In the genomic region with DNA sequence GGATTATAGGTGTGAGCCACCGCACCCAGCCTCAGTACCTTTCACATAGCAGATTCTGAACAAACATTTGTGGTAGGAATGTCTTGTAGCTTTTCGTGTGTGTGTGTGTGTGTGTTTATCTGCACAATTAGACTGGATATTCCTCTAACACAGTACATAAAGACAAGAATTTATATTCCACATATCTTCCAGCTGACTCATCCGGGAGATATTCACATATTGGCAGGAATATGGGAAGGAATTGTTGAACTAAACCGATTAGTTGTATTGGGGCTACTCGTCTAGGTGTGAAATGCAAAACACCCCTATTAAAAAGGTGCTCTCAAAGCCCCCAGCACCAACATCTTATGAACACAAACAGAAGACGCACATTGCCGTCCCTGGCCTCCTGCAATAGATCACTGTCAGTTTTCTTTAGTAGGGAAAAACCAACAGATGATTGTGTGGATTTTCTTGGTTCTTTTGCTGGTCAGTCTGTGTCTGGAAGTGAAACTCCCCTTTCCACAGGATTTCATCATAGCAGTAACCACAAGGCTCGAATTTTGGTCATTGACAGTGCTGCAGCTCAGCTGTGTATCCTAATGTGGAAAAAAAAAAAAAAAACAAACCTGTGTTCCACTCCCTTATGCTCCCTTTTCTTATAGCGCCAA, we compare ENCODE assay signal across 12 cellular contexts.
A peak's percentile ranks its signal among the peaks of the same experiment; 100 is the strongest.
DNase-seq lines count a peak whose midpoint lies in the region; ATAC-seq and TF ChIP-seq lines count a peak whose summit lies in the region.
"Had no signal": no experiment of that assay in that cellular context is flagged by ENCODE, and none has a peak within 500 bp of the region (broad histone marks: within the 10 kb centered on the region; RNA-seq: fewer than 3 reads in every experiment).

No MANE protein-coding gene starts in this region.

- H3K4me3 ChIP-seq in SJCRH30: no peak overlapping the region
- H3K4me3 ChIP-seq in gastroesophageal sphincter: no peak overlapping the region
- no peak overlapping the region for H3K4me3 ChIP-seq in skeletal muscle tissue (ENCODE audit: low read length in 3 of 3)

- H3K9me3 Mint-ChIP-seq in activated CD4-positive, alpha-beta T cell treated with anti-CD3 and anti-CD28 coated beads, Interleukin-2, amount 10 ng/mL, durations not matched to agents 24 days and 14 days: peaks cover 1% of the 10 kb centered on the region
- peaks cover 2% of the 10 kb centered on the region for H3K9me3 Mint-ChIP-seq in activated CD4-positive, alpha-beta T cell treated with anti-CD3 and anti-CD28 coated beads for 36 hours (ENCODE audit: low read depth)
- H3K9me3 Mint-ChIP-seq: stimulated activated memory B cell treated with anti-CD40 and anti-IgM and Interleukin-4, amounts not matched to agents 10 μg/mL and 1 μg/mL and 100 μg/mL, for 72 hours had no signal

- H3K27me3 Mint-ChIP-seq in activated CD4-positive, alpha-beta T cell treated with anti-CD3 and anti-CD28 coated beads, Interleukin-2, amount 10 ng/mL, durations not matched to agents 24 days and 14 days: no peaks in the 10 kb centered on the region
- no peaks in the 10 kb centered on the region for H3K27me3 Mint-ChIP-seq in activated CD4-positive, alpha-beta T cell treated with anti-CD3 and anti-CD28 coated beads for 36 hours
- H3K27me3 Mint-ChIP-seq: stimulated activated memory B cell treated with anti-CD40 and anti-IgM and Interleukin-4, amounts not matched to agents 10 μg/mL and 1 μg/mL and 100 μg/mL, for 72 hours had no signal

- H3K4me1 ChIP-seq in SJCRH30: peaks cover 59% of the 10 kb centered on the region
- peaks cover 0 to 8% (median 8%) of the 10 kb centered on the region in 3 donors for H3K4me1 ChIP-seq in gastroesophageal sphincter
- H3K4me1 ChIP-seq in skeletal muscle tissue (ENCODE audit: control insufficient read depth in 3 of 3, insufficient read depth in 3 of 3, low read length in 3 of 3): no peaks in the 10 kb centered on the region

- no peak for TF ChIP-seq POLR2A in gastroesophageal sphincter (IDR thresholded peaks at IDR 0.05)

- H3K27me3 ChIP-seq in SJCRH30 (no peaks in the 10 kb centered on the region), gastroesophageal sphincter (no peaks in the 10 kb centered on the region), skeletal muscle tissue (ENCODE audit: control insufficient read depth in 3 of 3, insufficient read depth in 3 of 3, low read length in 3 of 3) (no peaks in the 10 kb centered on the region)

- H3K27ac Mint-ChIP-seq in activated CD4-positive, alpha-beta T cell treated with anti-CD3 and anti-CD28 coated beads, Interleukin-2, amount 10 ng/mL, durations not matched to agents 24 days and 14 days: peak overlapping the region; percentile 88
- no peak overlapping the region for H3K27ac Mint-ChIP-seq in activated CD4-positive, alpha-beta T cell treated with anti-CD3 and anti-CD28 coated beads for 36 hours
- H3K27ac Mint-ChIP-seq: stimulated activated memory B cell treated with anti-CD40 and anti-IgM and Interleukin-4, amounts not matched to agents 10 μg/mL and 1 μg/mL and 100 μg/mL, for 72 hours had no signal

- no peak for TF ChIP-seq EP300 in gastroesophageal sphincter (IDR thresholded peaks at IDR 0.05)

- no peak for ATAC-seq in activated CD4-positive, alpha-beta T cell treated with anti-CD3 and anti-CD28 coated beads for 36 hours
- ATAC-seq in gastroesophageal sphincter: peak; percentile 57

- no peaks in the 10 kb centered on the region for H3K36me3 ChIP-seq in SJCRH30
- H3K36me3 ChIP-seq in gastroesophageal sphincter: no peaks in the 10 kb centered on the region
- H3K36me3 ChIP-seq in skeletal muscle tissue (ENCODE audit: control insufficient read depth in 3 of 3, insufficient read depth in 3 of 3, low read length in 3 of 3): no peaks in the 10 kb centered on the region

- no peak overlapping the region for H3K9ac ChIP-seq in skeletal muscle tissue (ENCODE audit: low read depth in 1 of 3, low read length in 3 of 3)

- peaks cover 14% of the 10 kb centered on the region for H3K4me1 Mint-ChIP-seq in activated CD4-positive, alpha-beta T cell treated with anti-CD3 and anti-CD28 coated beads, Interleukin-2, amount 10 ng/mL, durations not matched to agents 24 days and 14 days
- peaks cover 27% of the 10 kb centered on the region for H3K4me1 Mint-ChIP-seq in activated CD4-positive, alpha-beta T cell treated with anti-CD3 and anti-CD28 coated beads for 36 hours

- intact Hi-C loops in activated CD4-positive, alpha-beta T cell treated with anti-CD3 and anti-CD28 coated beads, Interleukin-2, amount 10 ng/mL, durations not matched to agents 24 days and 14 days (cut with micrococcal nuclease): loop anchor here (10.0 kb wide), 1 partner anchor 888 kb away; no protein-coding TSS in a partner anchor
- intact Hi-C loops in activated CD4-positive, alpha-beta T cell treated with anti-CD3 and anti-CD28 coated beads for 36 hours (cut with DNase I, micrococcal nuclease): loop anchor here in 1 of 2 experiments (10.0 kb wide), 1 partner anchor 208 kb away; a partner anchor contains a TSS

- H3K27ac ChIP-seq in SJCRH30 (peak overlapping the region; percentile 64), gastroesophageal sphincter (peak overlapping the region in 1 of 4 donors; percentile 37), skeletal muscle tissue (ENCODE audit: low read depth, low read length) (peak overlapping the region; percentile 15)

- no peak overlapping the region for H3K4me3 Mint-ChIP-seq in activated CD4-positive, alpha-beta T cell treated with anti-CD3 and anti-CD28 coated beads, Interleukin-2, amount 10 ng/mL, durations not matched to agents 24 days and 14 days
- H3K4me3 Mint-ChIP-seq in activated CD4-positive, alpha-beta T cell treated with anti-CD3 and anti-CD28 coated beads for 36 hours: no peak overlapping the region
- H3K4me3 Mint-ChIP-seq: stimulated activated memory B cell treated with anti-CD40 and anti-IgM and Interleukin-4, amounts not matched to agents 10 μg/mL and 1 μg/mL and 100 μg/mL, for 72 hours had no signal

- CTCF ChIA-PET in activated CD4-positive, alpha-beta T cell treated with anti-CD3 and anti-CD28 coated beads for 36 hours (lab: Charles Lee): interaction anchor here (1.0 kb wide), 1 partner anchor 11 kb away, joined by 5 read pairs; no protein-coding TSS in a partner anchor

- no peak for TF ChIP-seq CTCF in gastroesophageal sphincter (IDR thresholded peaks at IDR 0.05)

- no peak for DNase-seq in activated CD4-positive, alpha-beta T cell treated with anti-CD3 and anti-CD28 coated beads, Interleukin-2, amount 10 ng/mL, durations not matched to agents 24 days and 14 days
- no peak for DNase-seq in activated CD4-positive, alpha-beta T cell treated with anti-CD3 and anti-CD28 coated beads for 36 hours
- DNase-seq in SJCRH30 (peak; percentile 12 to 38), NCI-H82 treated with DMSO at 0.1 percent for 48 hours (lab: John Stamatoyannopoulos, UW; ENCODE audit: unreplicated experiment) (no peak), epidermal melanocyte (ENCODE audit: insufficient read length, low spot score) (no peak)
- no peak for DNase-seq in stimulated activated CD4-positive, alpha-beta T cell treated with anti-CD3 and anti-CD28 coated beads, Interleukin-15, amount 100 ng/mL, for 24 hours
- DNase-seq: dermis blood vessel endothelial cell, islet precursor cell, NCI-H1436 treated with DMSO at 0.1 percent for 48 hours had no signal

- WGBS in gastroesophageal sphincter (ENCODE audit: low coverage in 1 of 2), 2 donors: 24 to 34% methylated on average over 8 to 9 of the region's 9 CpGs

- no peaks in the 10 kb centered on the region for H3K36me3 Mint-ChIP-seq in activated CD4-positive, alpha-beta T cell treated with anti-CD3 and anti-CD28 coated beads, Interleukin-2, amount 10 ng/mL, durations not matched to agents 24 days and 14 days (ENCODE audit: low read depth)
- H3K36me3 Mint-ChIP-seq in activated CD4-positive, alpha-beta T cell treated with anti-CD3 and anti-CD28 coated beads for 36 hours (ENCODE audit: low read depth): no peaks in the 10 kb centered on the region
- H3K36me3 Mint-ChIP-seq: stimulated activated memory B cell treated with anti-CD40 and anti-IgM and Interleukin-4, amounts not matched to agents 10 μg/mL and 1 μg/mL and 100 μg/mL, for 72 hours had no signal

- 0 out of 2 replicates have a peak, but pooled peaks cover 3% of the 10 kb centered on the region for H3K9me3 ChIP-seq in SJCRH30 (replicated peaks)
- no peaks in the 10 kb centered on the region for H3K9me3 ChIP-seq in gastroesophageal sphincter
- H3K9me3 ChIP-seq in skeletal muscle tissue (ENCODE audit: control insufficient read depth in 3 of 3, low read length in 3 of 3): no peaks in the 10 kb centered on the region

- POLR2A ChIA-PET in activated CD4-positive, alpha-beta T cell treated with anti-CD3 and anti-CD28 coated beads for 36 hours (lab: Charles Lee): no interaction called here

Comparison
In these comparisons a context has a peak if more than half of its experiments do, and no peak if none do; other contexts are left out.
1. DNase-seq: peak in SJCRH30 (2 of 2); none in activated CD4-positive, alpha-beta T cell treated with anti-CD3 and anti-CD28 coated beads, Interleukin-2, amount 10 ng/mL, durations not matched to agents 24 days and 14 days (single experiment), activated CD4-positive, alpha-beta T cell treated with anti-CD3 and anti-CD28 coated beads for 36 hours (single experiment), NCI-H82 treated with DMSO at 0.1 percent for 48 hours (single experiment), epidermal melanocyte (single experiment) and stimulated activated CD4-positive, alpha-beta T cell treated with anti-CD3 and anti-CD28 coated beads, Interleukin-15, amount 100 ng/mL, for 24 hours (single experiment).